8 cellular contexts compared by ENCODE assay signal in the genomic region with DNA sequence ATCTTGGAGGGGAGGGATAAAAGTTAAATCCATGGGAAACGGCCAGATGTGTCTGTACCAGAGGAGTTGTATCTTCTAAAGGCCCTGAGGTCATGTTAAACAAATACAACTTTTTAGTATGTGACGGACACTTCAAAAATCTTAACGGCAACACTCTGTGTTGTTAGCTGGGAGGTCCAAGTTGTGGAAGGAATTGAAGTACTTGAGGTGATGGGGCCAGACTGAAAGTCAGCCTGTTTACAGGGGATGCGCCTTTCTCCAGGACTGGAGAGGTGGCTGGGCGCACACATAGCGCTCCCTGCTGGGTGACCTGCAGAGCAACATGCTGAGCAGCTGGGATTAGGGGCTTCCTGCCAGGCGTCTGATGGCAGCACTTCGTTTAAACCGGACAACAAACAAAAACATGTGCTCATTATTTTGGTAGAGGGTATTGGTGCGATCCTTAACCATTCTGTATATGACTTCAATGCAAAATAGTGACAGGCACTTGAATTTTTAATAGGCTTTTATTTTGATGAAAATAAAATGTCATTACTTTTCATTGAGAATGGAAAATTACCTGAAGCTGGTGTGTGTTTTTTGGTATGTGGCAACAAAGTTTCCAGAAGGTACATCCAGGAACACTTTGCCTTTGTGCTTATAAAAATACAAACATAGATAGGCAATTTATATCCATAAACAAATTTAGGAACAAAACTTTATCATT.
A peak's percentile ranks its signal among the peaks of the same experiment; 100 is the strongest.
DNase-seq lines count a peak whose midpoint lies in the region; ATAC-seq and TF ChIP-seq lines count a peak whose summit lies in the region.

No MANE protein-coding gene starts in this region.

- H3K27me3 ChIP-seq in heart right ventricle, result no peaks in the 10 kb centered on the region

- no peak overlapping the region for H3K4me3 ChIP-seq in heart right ventricle

- peaks cover 9 to 15% of the 10 kb centered on the region in 2 donors for H3K36me3 Mint-ChIP-seq in activated naive CD4-positive, alpha-beta T cell treated with anti-CD3 and anti-CD28 coated beads, Interleukin-2, amount 50 U/mL, for 72 hours

- peaks cover 0 to 16% (median 5%) of the 10 kb centered on the region in 9 donors for H3K4me1 ChIP-seq in heart right ventricle

- WGBS in heart right ventricle, 2 donors, result 17 to 23% methylated on average over 10 of the region's 10 CpGs

- DNase-seq in AML-193 (lab: John Stamatoyannopoulos, UW) (peak; percentile 29 to 41), NCI-H526 (lab: John Stamatoyannopoulos, UW) (peak; percentile 45 to 66), heart right ventricle (peak; percentile 49 to 65), posterior cingulate gyrus (peak in 7 of 10 donors; percentile 40 to 94 (median 64))
- DNase-seq in activated naive CD4-positive, alpha-beta T cell treated with anti-CD3 and anti-CD28 coated beads, Interleukin-2, amount 50 U/mL, for 72 hours (ENCODE audit: low spot score in 2 of 2), result peak in 1 of 2 donors; percentile 44
- no peak for DNase-seq in central memory CD4-positive, alpha-beta T cell

- no peak overlapping the region for H3K27ac Mint-ChIP-seq in activated naive CD4-positive, alpha-beta T cell treated with anti-CD3 and anti-CD28 coated beads, Interleukin-2, amount 50 U/mL, for 72 hours

- peak; percentile 68 for ATAC-seq in GM18499 (IDR thresholded peaks at IDR 0.05; ENCODE audit: insufficient read depth, unreplicated experiment)
- peak; percentile 87 for ATAC-seq in HG02973 (IDR thresholded peaks at IDR 0.05; ENCODE audit: unreplicated experiment)
- peak; percentile 66 to 83 for ATAC-seq in activated naive CD4-positive, alpha-beta T cell treated with anti-CD3 and anti-CD28 coated beads, Interleukin-2, amount 50 U/mL, for 72 hours
- ATAC-seq in heart right ventricle, result peak; percentile 85 to 98 (median 95)

- H3K27ac ChIP-seq in heart right ventricle, result no peak overlapping the region

- intact Hi-C loops in heart right ventricle (cut with DNase I) (loop anchor here (1.0 to 10.0 kb wide), 13 partner anchors 177 to 647 kb away; no protein-coding TSS in a partner anchor), posterior cingulate gyrus (cut with DNase I) (loop anchor here (1.0 to 2.0 kb wide), 2 partner anchors 197 to 237 kb away; partner anchors contain the start of gene MLLT10)

- H3K9me3 ChIP-seq in heart right ventricle, result no peaks in the 10 kb centered on the region

- TF ChIP-seq CTCF in heart right ventricle (IDR thresholded peaks at IDR 0.05), result peak; percentile 66 to 95 (median 90)

- H3K36me3 ChIP-seq in heart right ventricle, result peaks cover 0 to 89% (median 8%) of the 10 kb centered on the region in 9 donors

- no peaks in the 10 kb centered on the region for H3K9me3 Mint-ChIP-seq in activated naive CD4-positive, alpha-beta T cell treated with anti-CD3 and anti-CD28 coated beads, Interleukin-2, amount 50 U/mL, for 72 hours
